ENCODE assay signal across 11 cellular contexts in the genomic region with DNA sequence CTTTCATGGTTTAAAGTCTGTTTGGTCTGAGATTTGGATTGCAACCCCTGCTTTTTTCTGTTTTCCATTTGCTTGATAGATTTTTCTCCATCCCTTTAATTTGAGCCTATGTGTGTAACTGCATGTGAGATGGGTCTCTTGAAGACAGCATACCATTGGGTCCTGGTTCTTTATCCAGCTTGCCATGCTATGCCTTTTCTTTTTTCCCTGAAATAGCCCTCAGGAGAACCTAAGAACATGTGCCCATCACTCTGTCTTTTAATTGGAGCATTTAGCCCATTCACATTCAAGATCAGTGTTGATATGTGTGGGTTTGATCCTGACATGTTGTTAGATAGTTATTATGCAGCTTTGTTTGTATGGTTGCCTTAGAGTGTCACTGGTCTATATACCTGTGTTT.
"Had no signal": no experiment of that assay in that cellular context is flagged by ENCODE, and none has a peak within 500 bp of the region (broad histone marks: within the 10 kb centered on the region; RNA-seq: fewer than 3 reads in every experiment).

No MANE protein-coding gene starts in this region.

- ATAC-seq: GM23338, HCT116 had no signal

- H3K27ac Mint-ChIP-seq: GM23338, H9, HFFc6 had no signal

- DNase-seq: GM23248, GOT3, H7, H9, HCEC 1CT, HFFc6 had no signal

- H3K4me1 ChIP-seq: HAP-1 had no signal

- H2AFZ ChIP-seq: GM23248, GM23338 had no signal

- H3K36me3 ChIP-seq: HAP-1 had no signal

- H3K4me2 ChIP-seq: GM23338 had no signal

- H3K4me3 Mint-ChIP-seq: GM23338, H9, HFFc6 had no signal

- H3K4me3 ChIP-seq: GM23248, GM23338, HAP-1 had no signal

- H3K9ac ChIP-seq: GM23248 had no signal

- FAIRE-seq: H1, H54 had no signal

- H3K27ac ChIP-seq: GM23248 had no signal
